Comparison of ENCODE assay signal across 16 cellular contexts in the genomic region with DNA sequence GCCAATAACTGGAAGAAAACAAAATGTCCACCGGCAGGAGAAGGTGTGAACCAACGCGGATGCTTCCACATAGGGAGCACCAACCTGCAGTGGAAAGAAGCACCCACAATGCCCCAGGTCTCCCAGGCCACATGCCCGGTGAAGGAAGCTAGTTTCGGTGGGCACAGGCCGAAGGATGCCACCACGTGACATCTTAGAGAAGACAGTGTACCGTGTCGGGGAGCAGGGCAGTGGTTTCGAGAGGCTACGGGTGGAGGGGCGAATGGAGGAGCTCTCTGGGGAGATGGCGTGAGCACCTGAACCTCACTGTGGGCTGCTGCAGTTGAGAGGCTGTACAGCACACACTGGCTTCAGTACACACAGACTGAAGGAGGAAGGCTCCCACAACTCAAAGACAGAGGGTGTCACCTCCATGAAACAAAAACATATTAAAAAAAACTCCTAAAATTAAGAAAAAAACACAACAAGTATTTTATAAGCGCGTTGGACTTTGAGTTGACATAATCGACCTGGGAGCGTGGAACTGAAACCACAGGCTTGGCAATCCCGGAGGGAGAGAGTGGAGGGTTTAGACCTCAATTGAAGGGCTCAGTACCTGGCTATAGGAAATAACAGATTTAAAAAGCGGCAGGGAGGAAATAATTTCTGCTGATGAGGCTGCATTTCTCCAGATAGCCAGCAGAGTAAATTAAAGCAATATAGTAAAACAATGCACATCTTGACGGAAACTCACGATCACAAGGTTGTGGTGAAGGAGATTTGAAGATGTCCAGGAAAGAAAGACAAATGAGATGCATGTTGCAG.
DNase-seq lines count a peak whose midpoint lies in the region; ATAC-seq lines count a peak whose summit lies in the region.
"Had no signal": no experiment of that assay in that cellular context is flagged by ENCODE, and none has a peak within 500 bp of the region (broad histone marks: within the 10 kb centered on the region; RNA-seq: fewer than 3 reads in every experiment).

No MANE protein-coding gene starts in this region.

- H3K4me1 Mint-ChIP-seq in activated CD8-positive, alpha-beta memory T cell treated with anti-CD3 and anti-CD28 coated beads, Interleukin-2, amount 10 ng/mL, durations not matched to agents 7 days and 5 days: peaks cover 17% of the 10 kb centered on the region
- peaks cover 34 to 39% of the 10 kb centered on the region in 2 donors for H3K4me1 Mint-ChIP-seq in effector memory CD8-positive, alpha-beta T cell (ENCODE audit: low read depth in 2 of 2)

- no peak overlapping the region for H3K4me3 ChIP-seq in HAP-1

- peaks cover 5% of the 10 kb centered on the region for H3K4me1 ChIP-seq in HAP-1

- intact Hi-C loops in sciatic nerve (cut with DNase I): no loop called here

- H3K9me3 Mint-ChIP-seq in activated CD8-positive, alpha-beta memory T cell treated with anti-CD3 and anti-CD28 coated beads, Interleukin-2, amount 10 ng/mL, durations not matched to agents 7 days and 5 days (ENCODE audit: low read depth): no peaks in the 10 kb centered on the region
- H3K9me3 Mint-ChIP-seq in effector memory CD8-positive, alpha-beta T cell: no peaks in the 10 kb centered on the region
- H3K9me3 Mint-ChIP-seq: activated CD4-positive, alpha-beta memory T cell treated with anti-CD3 and anti-CD28 coated beads, Interleukin-2, amount 10 ng/mL, durations not matched to agents 7 days and 5 days; natural killer cell had no signal

- no peak overlapping the region for H3K27ac Mint-ChIP-seq in activated CD8-positive, alpha-beta memory T cell treated with anti-CD3 and anti-CD28 coated beads, Interleukin-2, amount 10 ng/mL, durations not matched to agents 7 days and 5 days
- H3K27ac Mint-ChIP-seq in effector memory CD8-positive, alpha-beta T cell: no peak overlapping the region
- H3K27ac Mint-ChIP-seq: activated CD4-positive, alpha-beta memory T cell treated with anti-CD3 and anti-CD28 coated beads, Interleukin-2, amount 10 ng/mL, durations not matched to agents 7 days and 5 days; brain; natural killer cell had no signal

- H3K36me3 Mint-ChIP-seq in activated CD8-positive, alpha-beta memory T cell treated with anti-CD3 and anti-CD28 coated beads, Interleukin-2, amount 10 ng/mL, durations not matched to agents 7 days and 5 days: no peaks in the 10 kb centered on the region
- H3K36me3 Mint-ChIP-seq in effector memory CD8-positive, alpha-beta T cell (ENCODE audit: insufficient read depth): peaks cover 7% of the 10 kb centered on the region
- H3K36me3 Mint-ChIP-seq: brain, natural killer cell had no signal

- H3K4me3 Mint-ChIP-seq in activated CD8-positive, alpha-beta memory T cell treated with anti-CD3 and anti-CD28 coated beads, Interleukin-2, amount 10 ng/mL, durations not matched to agents 7 days and 5 days: no peak overlapping the region
- peak overlapping the region; percentile 44 to 48 for H3K4me3 Mint-ChIP-seq in effector memory CD8-positive, alpha-beta T cell
- H3K4me3 Mint-ChIP-seq: activated CD4-positive, alpha-beta memory T cell treated with anti-CD3 and anti-CD28 coated beads, Interleukin-2, amount 10 ng/mL, durations not matched to agents 7 days and 5 days; brain; natural killer cell had no signal

- no peaks in the 10 kb centered on the region for H3K27me3 ChIP-seq in HAP-1 (ENCODE audit: low read depth)

- peak; percentile 55 for DNase-seq in activated CD8-positive, alpha-beta memory T cell treated with anti-CD3 and anti-CD28 coated beads for 24 hours
- no peak for DNase-seq in activated CD8-positive, alpha-beta memory T cell treated with anti-CD3 and anti-CD28 coated beads, Interleukin-2, amount 10 ng/mL, durations not matched to agents 7 days and 5 days
- DNase-seq in HT-29 (ENCODE audit: low spot score) (peak; percentile 4), sciatic nerve (ENCODE audit: low spot score) (peak; percentile 45), NCI-H510A treated with DMSO at 0.1 percent for 48 hours (lab: John Stamatoyannopoulos, UW) (no peak), HAP-1 (ENCODE audit: low spot score in 2 of 2) (no peak), 8988T (no peak)
- DNase-seq in effector memory CD8-positive, alpha-beta T cell: no peak
- DNase-seq: activated CD4-positive, alpha-beta memory T cell treated with anti-CD3 and anti-CD28 coated beads, Interleukin-2, amount 10 ng/mL, durations not matched to agents 7 days and 5 days; effector CD4-positive, alpha-beta T cell; left colon; natural killer cell; NCI-H1436; NCI-H226; stimulated activated CD4-positive, alpha-beta T cell treated with anti-CD3 and anti-CD28 coated beads, Interleukin-1b, Interleukin-23, amount 100 ng/mL, for 48 hours had no signal

- no peaks in the 10 kb centered on the region for H3K36me3 ChIP-seq in HAP-1 (replicated peaks)

- in situ Hi-C loops in HAP-1 (cut with MboI; ENCODE audit: low sequenced_read_pairs): no loop called here

- CTCF ChIA-PET in activated CD8-positive, alpha-beta memory T cell treated with anti-CD3 and anti-CD28 coated beads, Interleukin-2, amount 10 ng/mL, durations not matched to agents 7 days and 5 days (lab: Charles Lee): no interaction called here

- no peaks in the 10 kb centered on the region for H3K9me3 ChIP-seq in HAP-1

- peaks cover 68% of the 10 kb centered on the region for H3K27me3 Mint-ChIP-seq in activated CD8-positive, alpha-beta memory T cell treated with anti-CD3 and anti-CD28 coated beads, Interleukin-2, amount 10 ng/mL, durations not matched to agents 7 days and 5 days
- peaks cover 65 to 75% of the 10 kb centered on the region in 2 donors for H3K27me3 Mint-ChIP-seq in effector memory CD8-positive, alpha-beta T cell

- no peak for ATAC-seq in activated CD8-positive, alpha-beta memory T cell treated with anti-CD3 and anti-CD28 coated beads, Interleukin-2, amount 10 ng/mL, durations not matched to agents 7 days and 5 days
- no peak for ATAC-seq in effector memory CD8-positive, alpha-beta T cell (replicated peaks)
- ATAC-seq in sciatic nerve: no peak
- ATAC-seq: left colon, natural killer cell had no signal

Comparison
In these comparisons a context has a peak if more than half of its experiments do, and no peak if none do; other contexts are left out.
1. DNase-seq: peak in activated CD8-positive, alpha-beta memory T cell treated with anti-CD3 and anti-CD28 coated beads for 24 hours (single experiment), HT-29 (single experiment) and sciatic nerve (single experiment); none in activated CD8-positive, alpha-beta memory T cell treated with anti-CD3 and anti-CD28 coated beads, Interleukin-2, amount 10 ng/mL, durations not matched to agents 7 days and 5 days (single experiment), effector memory CD8-positive, alpha-beta T cell (0 of 3), NCI-H510A treated with DMSO at 0.1 percent for 48 hours (single experiment), HAP-1 (0 of 2) and 8988T (single experiment).